Comparison of ENCODE assay signal across 19 cellular contexts in the genomic region with DNA sequence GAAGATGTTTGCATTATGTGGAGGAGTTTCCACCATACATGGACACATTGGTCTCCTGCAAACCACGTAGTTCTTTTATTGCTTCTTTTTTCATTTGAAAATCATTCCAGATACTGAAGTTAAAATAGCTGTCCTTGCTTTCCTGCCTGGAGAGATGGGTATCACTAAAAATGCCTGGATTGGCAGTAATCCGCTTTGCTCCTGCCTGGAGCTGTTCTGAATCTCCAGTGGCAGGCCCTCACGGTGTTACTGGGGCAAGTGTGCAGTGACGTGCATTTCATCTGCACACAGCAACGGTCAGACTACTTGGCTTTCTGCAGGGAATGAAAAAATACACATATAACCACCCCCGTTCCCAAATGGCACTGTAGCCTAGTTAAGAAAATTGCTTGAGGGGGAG.
"Had no signal": no experiment of that assay in that cellular context is flagged by ENCODE, and none has a peak within 500 bp of the region (broad histone marks: within the 10 kb centered on the region; RNA-seq: fewer than 3 reads in every experiment).

No MANE protein-coding gene starts in this region.

- H2AFZ ChIP-seq: hepatocyte had no signal

- H3K36me3 ChIP-seq: esophagus muscularis mucosa, ovary, right lobe of liver, suprapubic skin, thyroid gland, vagina had no signal

- DNase-seq: effector memory CD4-positive, alpha-beta T cell; left colon; mesendoderm; naive thymus-derived CD4-positive, alpha-beta T cell; ovary; right lobe of liver; stimulated activated CD4-positive, alpha-beta T cell treated with anti-CD3 and anti-CD28 coated beads, Interleukin-4, amount 100 ng/mL, for 1 hour; stimulated activated CD8-positive, alpha-beta memory T cell treated with anti-CD3 and anti-CD28 coated beads, Interleukin-4, amount 100 ng/mL, for 48 hours; stimulated activated naive CD8-positive, alpha-beta T cell treated with anti-CD3 and anti-CD28 coated beads, Interleukin-15, Interleukin-2, amounts not matched to agents 100 U/mL and 50 U/mL, for 24 hours; thyroid gland had no signal

- H3K79me2 ChIP-seq: hepatocyte had no signal

- H3K27me3 Mint-ChIP-seq: progenitor cell of endocrine pancreas, type B pancreatic cell had no signal

- H3K27me3 ChIP-seq: esophagus muscularis mucosa, hepatocyte, ovary, right lobe of liver, suprapubic skin, thyroid gland, vagina had no signal

- H3K4me2 ChIP-seq: hepatocyte had no signal

- H3K36me3 Mint-ChIP-seq: naive thymus-derived CD4-positive, alpha-beta T cell; stimulated activated effector memory CD8-positive, alpha-beta T cell treated with anti-CD3 and anti-CD28 coated beads, Interleukin-12 subunit alpha, Interleukin-12 subunit beta, amount 100 ng/mL, for 72 hours had no signal

- H3K27ac Mint-ChIP-seq: naive thymus-derived CD4-positive, alpha-beta T cell; progenitor cell of endocrine pancreas; stimulated activated effector memory CD8-positive, alpha-beta T cell treated with anti-CD3 and anti-CD28 coated beads, Interleukin-12 subunit alpha, Interleukin-12 subunit beta, amount 100 ng/mL, for 72 hours; type B pancreatic cell had no signal

- H3K4me3 ChIP-seq: esophagus muscularis mucosa, hepatocyte, ovary, right lobe of liver, suprapubic skin, thyroid gland, vagina had no signal

- ATAC-seq: left colon; naive thymus-derived CD4-positive, alpha-beta T cell; right lobe of liver; stimulated activated effector memory CD8-positive, alpha-beta T cell treated with anti-CD3 and anti-CD28 coated beads, Interleukin-12 subunit alpha, Interleukin-12 subunit beta, amount 100 ng/mL, for 72 hours; stimulated activated naive CD8-positive, alpha-beta T cell treated with anti-CD3 and anti-CD28 coated beads, Interleukin-15, Interleukin-2, amounts not matched to agents 100 U/mL and 50 U/mL, for 24 hours had no signal

- H3K4me1 ChIP-seq: esophagus muscularis mucosa, right lobe of liver, suprapubic skin, thyroid gland, vagina had no signal

- H3K27ac ChIP-seq: epithelial cell of prostate, esophagus muscularis mucosa, hepatocyte, ovary, right lobe of liver, suprapubic skin, thyroid gland, vagina had no signal

- H3K4me3 Mint-ChIP-seq: naive thymus-derived CD4-positive, alpha-beta T cell; neural crest cell; stimulated activated effector memory CD8-positive, alpha-beta T cell treated with anti-CD3 and anti-CD28 coated beads, Interleukin-12 subunit alpha, Interleukin-12 subunit beta, amount 100 ng/mL, for 72 hours; type B pancreatic cell had no signal

- H3K4me1 Mint-ChIP-seq: neural crest cell; stimulated activated effector memory CD8-positive, alpha-beta T cell treated with anti-CD3 and anti-CD28 coated beads, Interleukin-12 subunit alpha, Interleukin-12 subunit beta, amount 100 ng/mL, for 72 hours had no signal

- H3K9me3 ChIP-seq: esophagus muscularis mucosa, ovary, right lobe of liver, suprapubic skin, thyroid gland, vagina had no signal

- H3K9me3 Mint-ChIP-seq: naive thymus-derived CD4-positive, alpha-beta T cell; stimulated activated effector memory CD8-positive, alpha-beta T cell treated with anti-CD3 and anti-CD28 coated beads, Interleukin-12 subunit alpha, Interleukin-12 subunit beta, amount 100 ng/mL, for 72 hours; type B pancreatic cell had no signal
